ENCODE assay signal across 12 cellular contexts in the genomic region with DNA sequence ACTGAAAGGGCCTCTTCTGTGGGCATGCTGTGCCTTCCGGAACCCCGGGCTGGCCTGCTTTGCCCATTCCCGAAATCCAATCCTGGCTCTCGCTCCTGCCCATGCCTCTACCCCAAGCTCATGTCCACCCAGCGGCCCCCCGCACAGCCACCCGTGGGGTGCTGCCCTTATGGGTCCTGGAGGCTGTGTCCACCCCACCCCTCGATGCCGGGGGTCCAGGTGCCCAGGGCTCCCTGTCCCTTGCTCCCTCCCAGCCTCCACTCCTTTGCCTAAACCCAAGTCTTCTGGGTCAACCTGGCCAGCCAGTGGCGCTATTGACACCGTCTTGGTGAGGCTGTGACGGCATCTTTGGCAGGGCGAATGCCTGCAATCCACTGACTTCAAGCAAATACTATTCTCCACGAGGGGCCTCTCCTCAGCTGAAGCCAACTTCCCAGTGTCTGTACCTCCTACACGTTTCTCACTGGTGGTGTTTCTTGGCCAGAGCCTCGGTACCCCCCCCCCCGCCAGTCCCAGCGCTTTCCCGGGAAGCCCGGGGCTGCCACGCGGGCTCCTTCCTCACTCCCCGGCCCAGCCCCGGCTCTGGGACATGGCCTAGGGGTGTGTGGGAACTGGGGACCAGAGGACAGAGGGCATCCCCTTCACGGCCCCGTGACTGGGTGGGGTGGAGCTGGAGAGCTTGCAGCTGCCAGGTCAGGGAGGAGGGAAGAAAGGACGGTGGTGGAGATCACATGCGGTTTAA. TPM values are rescaled to one million over a fixed set of nuclear protein-coding genes. Genes with fewer than 3 reads are reported as not detected.
DNase-seq lines count a peak whose midpoint lies in the region; ATAC-seq and TF ChIP-seq lines count a peak whose summit lies in the region.
"Had no signal": no experiment of that assay in that cellular context is flagged by ENCODE, and none has a peak within 500 bp of the region (broad histone marks: within the 10 kb centered on the region; RNA-seq: fewer than 3 reads in every experiment).

No MANE protein-coding gene starts in this region.

- WGBS in testis, 2 donors: 56 to 61% methylated on average over 21 to 28 of the region's 28 CpGs
- 89% methylated on average over 28 of the region's 28 CpGs for WGBS in smooth muscle cell (ENCODE audit: low lambda C conversion rate)

- TF ChIP-seq CTCF in glutamatergic neuron (IDR thresholded peaks at IDR 0.05; ENCODE audit: partially characterized antibody, unreplicated experiment) (no peak), testis (IDR thresholded peaks at IDR 0.05) (no peak), foreskin keratinocyte (conservative IDR thresholded peaks at IDR 0.05) (no peak), smooth muscle cell (IDR thresholded peaks at IDR 0.05; ENCODE audit: borderline replicate concordance, insufficient read depth, poor library complexity, severe bottlenecking) (no peak)

- H3K4me1 Mint-ChIP-seq in activated T-cell treated with anti-CD3 and anti-CD28 coated beads, Interleukin-2, amount 50 U/mL, for 24 hours (ENCODE audit: low read depth): peaks cover 2% of the 10 kb centered on the region
- no peaks in the 10 kb centered on the region for H3K4me1 Mint-ChIP-seq in glutamatergic neuron (ENCODE audit: low read depth, unreplicated experiment)
- H3K4me1 Mint-ChIP-seq: naive B cell had no signal

- no peaks in the 10 kb centered on the region for H3F3A ChIP-seq in smooth muscle cell (ENCODE audit: low read depth)

- no peak overlapping the region for H3K4me3 Mint-ChIP-seq in activated T-cell treated with anti-CD3 and anti-CD28 coated beads, Interleukin-2, amount 50 U/mL, for 24 hours
- no peak overlapping the region for H3K4me3 Mint-ChIP-seq in glutamatergic neuron (ENCODE audit: unreplicated experiment)
- H3K4me3 Mint-ChIP-seq: naive B cell had no signal

- no peak overlapping the region for H3K4me2 ChIP-seq in smooth muscle cell

- H3K9me3 Mint-ChIP-seq in activated T-cell treated with anti-CD3 and anti-CD28 coated beads, Interleukin-2, amount 50 U/mL, for 24 hours: no peaks in the 10 kb centered on the region
- H3K9me3 Mint-ChIP-seq in glutamatergic neuron (ENCODE audit: unreplicated experiment): peaks cover 8% of the 10 kb centered on the region
- H3K9me3 Mint-ChIP-seq: naive B cell had no signal

- H3K9ac ChIP-seq in smooth muscle cell (ENCODE audit: low read depth): no peak overlapping the region

- intact Hi-C loops in testis (cut with DNase I; ENCODE audit: low total_unique reads): no loop called here

- no peak overlapping the region for H2AFZ ChIP-seq in smooth muscle cell (ENCODE audit: low read depth)

- no peak for TF ChIP-seq POLR2A in testis (IDR thresholded peaks at IDR 0.05)

- H3K27me3 Mint-ChIP-seq in activated T-cell treated with anti-CD3 and anti-CD28 coated beads, Interleukin-2, amount 50 U/mL, for 24 hours: no peaks in the 10 kb centered on the region
- peaks cover 5% of the 10 kb centered on the region for H3K27me3 Mint-ChIP-seq in glutamatergic neuron (ENCODE audit: unreplicated experiment)
- H3K27me3 Mint-ChIP-seq: naive B cell had no signal

- no peak overlapping the region for H3K4me3 ChIP-seq in testis
- no peak overlapping the region for H3K4me3 ChIP-seq in smooth muscle cell
- H3K4me3 ChIP-seq: body of pancreas, SJCRH30 had no signal

- H3K4me1 ChIP-seq in testis: peaks cover 22% of the 10 kb centered on the region
- H3K4me1 ChIP-seq in foreskin keratinocyte: no peaks in the 10 kb centered on the region
- H3K4me1 ChIP-seq in smooth muscle cell (ENCODE audit: low read depth): no peaks in the 10 kb centered on the region
- H3K4me1 ChIP-seq: body of pancreas, SJCRH30 had no signal

- H3K9me3 ChIP-seq in testis (no peaks in the 10 kb centered on the region), smooth muscle cell (replicated peaks; ENCODE audit: low read depth) (no peaks in the 10 kb centered on the region)
- H3K9me3 ChIP-seq: body of pancreas, SJCRH30 had no signal

- no peaks in the 10 kb centered on the region for H3K79me2 ChIP-seq in smooth muscle cell (ENCODE audit: low read depth)

- peaks cover 50% of the 10 kb centered on the region for H3K36me3 Mint-ChIP-seq in activated T-cell treated with anti-CD3 and anti-CD28 coated beads, Interleukin-2, amount 50 U/mL, for 24 hours (ENCODE audit: low read depth)
- H3K36me3 Mint-ChIP-seq in glutamatergic neuron (ENCODE audit: unreplicated experiment): no peaks in the 10 kb centered on the region
- H3K36me3 Mint-ChIP-seq: naive B cell had no signal

- H3K27ac ChIP-seq in testis (peak overlapping the region in 1 of 2 donors; percentile 21), foreskin keratinocyte (no peak overlapping the region), smooth muscle cell (ENCODE audit: low read depth) (no peak overlapping the region)
- H3K27ac ChIP-seq: body of pancreas, SJCRH30, VCaP had no signal

- H3K27me3 ChIP-seq in testis (no peaks in the 10 kb centered on the region), foreskin keratinocyte (no peaks in the 10 kb centered on the region), smooth muscle cell (ENCODE audit: low read depth) (no peaks in the 10 kb centered on the region)
- H3K27me3 ChIP-seq: body of pancreas, SJCRH30 had no signal

- H3K36me3 ChIP-seq in testis (ENCODE audit: low read depth, missing control alignments): no peaks in the 10 kb centered on the region
- no peaks in the 10 kb centered on the region for H3K36me3 ChIP-seq in smooth muscle cell (ENCODE audit: low read depth)

- peaks cover 20% of the 10 kb centered on the region for H4K20me1 ChIP-seq in smooth muscle cell (ENCODE audit: low read depth)

- no peak for ATAC-seq in foreskin keratinocyte
- ATAC-seq: body of pancreas had no signal

- DNase-seq in activated T-cell treated with anti-CD3 and anti-CD28 coated beads, Interleukin-2, amount 50 U/mL, for 24 hours: no peak
- DNase-seq in activated T-cell treated with anti-CD3 and anti-CD28 coated beads, Interleukin-2, amount 50 U/mL, for 1 hour: no peak
- no peak for DNase-seq in glutamatergic neuron
- peak; percentile 74 for DNase-seq in testis
- DNase-seq in foreskin keratinocyte: no peak
- DNase-seq in smooth muscle cell (lab: John Stamatoyannopoulos, UW; ENCODE audit: unreplicated experiment): no peak
- DNase-seq: body of pancreas, DMS53, naive B cell, NCI-H446, SJCRH30 had no signal

- peak overlapping the region; percentile 56 for H3K27ac Mint-ChIP-seq in activated T-cell treated with anti-CD3 and anti-CD28 coated beads, Interleukin-2, amount 50 U/mL, for 24 hours
- H3K27ac Mint-ChIP-seq in glutamatergic neuron (ENCODE audit: unreplicated experiment): peak overlapping the region; percentile 62

RNA-seq across cellular contexts. Expression of gene DUS1L, which starts 12.2 kb away (rescaled TPM):
- total RNA-seq in glutamatergic neuron (ENCODE audit: unreplicated experiment) (122 TPM), testis (100 to 1,000 TPM; 117 to 132 TPM), foreskin keratinocyte (77.9 and 88.0 TPM in 2 replicates), smooth muscle cell (30.7 and 49.4 TPM in 2 replicates)
- polyA plus RNA-seq in testis (ENCODE audit: insufficient read depth, low read depth, low replicate concordance) (127 TPM), foreskin keratinocyte (118 and 136 TPM in 2 replicates), smooth muscle cell (125 and 141 TPM in 2 replicates)

RNA-seq across cellular contexts. Expression of gene FASN, which starts 20.2 kb away (rescaled TPM):
- 439 TPM for total RNA-seq in glutamatergic neuron (ENCODE audit: unreplicated experiment)
- 10 to 100 TPM; 76.2 to 93.0 TPM for total RNA-seq in testis
- 47.6 TPM for polyA plus RNA-seq in testis (ENCODE audit: insufficient read depth, low read depth, low replicate concordance)
- total RNA-seq in foreskin keratinocyte: 451 and 574 TPM in 2 replicates
- 357 and 440 TPM in 2 replicates for polyA plus RNA-seq in foreskin keratinocyte
- total RNA-seq in smooth muscle cell: 46.6 and 49.4 TPM in 2 replicates
- 48.4 and 49.3 TPM in 2 replicates for polyA plus RNA-seq in smooth muscle cell

RNA-seq across cellular contexts. Expression of gene GPS1, which starts 26.1 kb away (rescaled TPM):
- 115 TPM for total RNA-seq in glutamatergic neuron (ENCODE audit: unreplicated experiment)
- 100 to 1,000 TPM; 170 to 190 TPM for total RNA-seq in testis
- polyA plus RNA-seq in testis (ENCODE audit: insufficient read depth, low read depth, low replicate concordance): 178 TPM
- 113 and 115 TPM in 2 replicates for total RNA-seq in foreskin keratinocyte
- polyA plus RNA-seq in foreskin keratinocyte: 118 and 121 TPM in 2 replicates
- 72.0 and 93.7 TPM in 2 replicates for total RNA-seq in smooth muscle cell
- polyA plus RNA-seq in smooth muscle cell: 134 and 143 TPM in 2 replicates

RNA-seq across cellular contexts. Expression of gene RFNG, which starts 26.2 kb away (rescaled TPM):
- total RNA-seq in glutamatergic neuron (ENCODE audit: unreplicated experiment): 50.8 TPM
- 100 to 1,000 TPM in 1 of 2 donors, 10 to 100 TPM in 1; 73.3 to 102 TPM for total RNA-seq in testis
- polyA plus RNA-seq in testis (ENCODE audit: insufficient read depth, low read depth, low replicate concordance): 50.5 TPM
- 25.0 and 25.9 TPM in 2 replicates for total RNA-seq in foreskin keratinocyte
- 32.1 and 38.1 TPM in 2 replicates for polyA plus RNA-seq in foreskin keratinocyte
- total RNA-seq in smooth muscle cell: 20.3 and 27.1 TPM in 2 replicates
- 54.9 and 58.8 TPM in 2 replicates for polyA plus RNA-seq in smooth muscle cell

RNA-seq across cellular contexts. Expression of gene DCXR, which starts 40.3 kb away (rescaled TPM):
- total RNA-seq in glutamatergic neuron (ENCODE audit: unreplicated experiment) (89.5 TPM), testis (100 to 1,000 TPM; 134 to 188 TPM), foreskin keratinocyte (59.6 and 69.0 TPM in 2 replicates), smooth muscle cell (34.9 and 46.4 TPM in 2 replicates)
- polyA plus RNA-seq in testis (ENCODE audit: insufficient read depth, low read depth, low replicate concordance) (109 TPM), foreskin keratinocyte (97.4 and 98.0 TPM in 2 replicates), smooth muscle cell (84.4 and 89.4 TPM in 2 replicates)
